In the genomic region with DNA sequence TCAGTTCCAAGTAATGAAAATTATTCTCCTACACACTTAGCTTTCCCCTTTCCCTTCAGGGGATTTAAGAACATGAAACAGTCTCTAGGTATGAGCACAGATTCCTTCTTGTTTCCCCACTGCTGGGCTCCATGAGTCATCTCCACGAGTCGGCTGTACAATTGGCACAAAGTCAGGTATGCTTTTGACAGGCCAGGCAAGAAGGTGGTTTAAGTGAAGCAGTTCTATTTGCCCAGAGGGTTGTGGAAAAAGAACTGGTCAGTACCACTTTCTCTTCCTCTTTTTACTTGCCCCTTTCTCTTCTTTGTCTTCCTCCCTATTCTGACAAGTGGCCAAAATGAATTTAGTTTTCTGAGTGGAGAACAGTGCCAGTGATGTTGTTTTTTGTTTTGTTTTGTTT, we compare ENCODE assay signal across 8 cellular contexts. TPM values are rescaled to one million over a fixed set of nuclear protein-coding genes. Genes with fewer than 3 reads are reported as not detected.
DNase-seq lines count a peak whose midpoint lies in the region; ATAC-seq and TF ChIP-seq lines count a peak whose summit lies in the region.

No MANE protein-coding gene starts in this region.

- H3K36me3 ChIP-seq in PC-3 (ENCODE audit: low read depth, low read length): peaks cover 64% of the 10 kb centered on the region

- peaks cover 21% of the 10 kb centered on the region for H3F3A ChIP-seq in PC-3 (ENCODE audit: low read length, unreplicated experiment)

- peaks cover 4% of the 10 kb centered on the region for H3K4me1 Mint-ChIP-seq in CD4-positive, alpha-beta T cell (ENCODE audit: low read depth)

- peak overlapping the region; percentile 85 for H3K27ac ChIP-seq in PC-3 (ENCODE audit: low read length)
- H3K27ac ChIP-seq in CD4-positive, alpha-beta T cell (ENCODE audit: low read depth, low read length): no peak overlapping the region

- no peaks in the 10 kb centered on the region for H3K27me3 ChIP-seq in PC-3 (ENCODE audit: low read length)
- H3K27me3 ChIP-seq in CD4-positive, alpha-beta T cell (ENCODE audit: control insufficient read depth, insufficient read depth, low read length): no peaks in the 10 kb centered on the region

- DNase-seq in activated CD4-positive, alpha-beta T cell treated with anti-CD3 and anti-CD28 coated beads, Interleukin-2, amount 50 U/mL, for 48 hours: peak; percentile 18 to 45
- no peak for DNase-seq in activated CD4-positive, alpha-beta T cell treated with anti-CD3 and anti-CD28 coated beads for 4 hours
- DNase-seq in PC-3 (peak; percentile 98), putamen (ENCODE audit: low spot score) (peak; percentile 56), DMS79 (lab: John Stamatoyannopoulos, UW) (no peak)
- DNase-seq in CD4-positive, alpha-beta T cell: no peak

- no peaks in the 10 kb centered on the region for H3K9me2 ChIP-seq in PC-3 (replicated peaks; ENCODE audit: low read length)

- peak overlapping the region; percentile 61 for H3K4me2 ChIP-seq in PC-3 (ENCODE audit: low read length)

- H3K27ac Mint-ChIP-seq in CD4-positive, alpha-beta T cell: no peak overlapping the region

- no peak for TF ChIP-seq CTCF in PC-3 (conservative IDR thresholded peaks at IDR 0.05; ENCODE audit: low read depth, low read length)
- TF ChIP-seq CTCF in CD4-positive, alpha-beta T cell (IDR thresholded peaks at IDR 0.05): no peak

- no TSS peak for BruUV-seq in PC-3 (replicated peaks; lab: Mats Ljungman, UMichigan)

- H3K4me3 Mint-ChIP-seq in CD4-positive, alpha-beta T cell: no peak overlapping the region

- H3K36me3 Mint-ChIP-seq in CD4-positive, alpha-beta T cell (ENCODE audit: low read depth): peaks cover 82% of the 10 kb centered on the region

- no peaks in the 10 kb centered on the region for H3K9me3 Mint-ChIP-seq in CD4-positive, alpha-beta T cell

- H3K9me3 ChIP-seq in PC-3 (ENCODE audit: low read length): no peaks in the 10 kb centered on the region
- H3K9me3 ChIP-seq in CD4-positive, alpha-beta T cell (ENCODE audit: control insufficient read depth, low read length): no peaks in the 10 kb centered on the region

- H4K20me1 ChIP-seq in PC-3 (ENCODE audit: low read length): peaks cover 12% of the 10 kb centered on the region

- peaks cover 75% of the 10 kb centered on the region for H3K79me2 ChIP-seq in PC-3 (ENCODE audit: low read length)

- H2AFZ ChIP-seq in PC-3 (ENCODE audit: low read length): no peak overlapping the region

- CTCF ChIA-PET in PC-3 (lab: Charles Lee): interaction anchor here (0.6 to 0.7 kb wide), 2 partner anchors 47 to 53 kb away, joined by 9 to 11 read pairs; no protein-coding TSS in a partner anchor
- CTCF ChIA-PET in CD4-positive, alpha-beta T cell (lab: Charles Lee): no interaction called here

- intact Hi-C loops in PC-3 (cut with micrococcal nuclease): loop anchor here (1.0 to 2.0 kb wide), 2 partner anchors 8 to 14 kb away; no protein-coding TSS in a partner anchor
- intact Hi-C loops in CD4-positive, alpha-beta T cell (cut with DNase I, micrococcal nuclease): no loop called here

- H3K9ac ChIP-seq in PC-3 (ENCODE audit: low read length): peak overlapping the region; percentile 31

- peaks cover 51% of the 10 kb centered on the region for H3K4me1 ChIP-seq in PC-3 (ENCODE audit: insufficient read depth, low read length)

- H3K27me3 Mint-ChIP-seq in CD4-positive, alpha-beta T cell: no peaks in the 10 kb centered on the region

- POLR2A ChIA-PET in PC-3 (lab: Charles Lee; ENCODE audit: unreplicated experiment): interaction anchor here (0.6 kb wide), 2 partner anchors 8 to 41 kb away, joined by 4 to 18 read pairs; no protein-coding TSS in a partner anchor
- POLR2A ChIA-PET in CD4-positive, alpha-beta T cell (lab: Charles Lee): no interaction called here

- no peak overlapping the region for H3K4me3 ChIP-seq in PC-3 (ENCODE audit: low read length)

- ATAC-seq in HG02938 (IDR thresholded peaks at IDR 0.05; ENCODE audit: unreplicated experiment) (peak; percentile 83), PC-3 (peak; percentile 88), esophagus mucosa (peak; percentile 97)
- ATAC-seq in CD4-positive, alpha-beta T cell (ENCODE audit: poor library complexity): no peak

RNA-seq across cellular contexts. Expression of a gene that starts 16.3 kb away (rescaled TPM):
- total RNA-seq in PC-3 (2014; rRNA removed) (606 and 701 TPM in 2 replicates), esophagus mucosa (250 TPM)
- total RNA-seq in CD4-positive, alpha-beta T cell: 100 to 1,000 TPM; 286 to 293 TPM

Comparison
In these comparisons a context has a peak if more than half of its experiments do, and no peak if none do; other contexts are left out.
1. DNase-seq: peak in activated CD4-positive, alpha-beta T cell treated with anti-CD3 and anti-CD28 coated beads, Interleukin-2, amount 50 U/mL, for 48 hours (2 of 2), PC-3 (single experiment) and putamen (single experiment); none in activated CD4-positive, alpha-beta T cell treated with anti-CD3 and anti-CD28 coated beads for 4 hours (0 of 2), CD4-positive, alpha-beta T cell (0 of 10) and DMS79 (single experiment).